ENCODE assay signal across 8 cellular contexts in the genomic region with DNA sequence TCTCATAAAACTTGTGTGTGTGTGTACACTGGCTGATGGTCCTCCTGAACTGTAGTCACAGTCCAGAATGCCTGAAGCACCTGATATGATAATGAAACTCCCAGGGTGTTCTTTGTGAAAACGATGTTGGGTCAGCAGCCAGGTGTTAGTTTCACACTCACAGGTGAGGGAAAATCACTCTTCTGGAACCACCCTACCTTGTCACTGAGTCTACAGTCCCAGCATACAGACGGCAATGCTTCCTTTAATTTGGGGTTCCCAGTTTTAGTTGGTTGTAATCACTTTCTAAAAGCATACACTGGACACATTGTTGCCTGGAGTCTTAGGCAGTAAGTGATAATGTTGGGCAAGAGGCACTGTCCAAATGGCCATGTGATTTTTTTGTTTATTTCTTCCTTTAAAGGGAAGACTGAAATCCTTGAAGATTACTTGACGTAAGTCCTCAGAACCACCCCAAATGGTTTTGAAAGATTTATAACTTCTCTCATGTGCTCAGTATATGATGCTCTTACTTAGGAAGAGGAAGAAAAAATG. TPM values are rescaled to one million over a fixed set of nuclear protein-coding genes. Genes with fewer than 3 reads are reported as not detected.
A peak's percentile ranks its signal among the peaks of the same experiment; 100 is the strongest.
DNase-seq lines count a peak whose midpoint lies in the region; ATAC-seq and TF ChIP-seq lines count a peak whose summit lies in the region.

No MANE protein-coding gene starts in this region.

- H4K20me1 ChIP-seq in GM23338 (replicated peaks; ENCODE audit: insufficient read depth) = no peaks in the 10 kb centered on the region

- peak; percentile 83 for ATAC-seq in GM18867 (IDR thresholded peaks at IDR 0.05; ENCODE audit: unreplicated experiment)
- ATAC-seq in HG02759 (IDR thresholded peaks at IDR 0.05; ENCODE audit: unreplicated experiment) = peak; percentile 60
- ATAC-seq in GM23338 = no peak

- peaks cover 67% of the 10 kb centered on the region for H3K4me1 Mint-ChIP-seq in nephron
- peaks cover 22% of the 10 kb centered on the region for H3K4me1 Mint-ChIP-seq in GM23338

- no peak overlapping the region for H3K4me2 ChIP-seq in GM23338

- peak; percentile 73 for DNase-seq in OCI-M1 (lab: John Stamatoyannopoulos, UW)
- no peak for DNase-seq in GM10266 (ENCODE audit: extremely low spot score)
- no peak for DNase-seq in KBM-7
- DNase-seq in GM23338 (ENCODE audit: low spot score) = no peak
- DNase-seq in SW480 (ENCODE audit: low spot score) = no peak

- H3K36me3 ChIP-seq in GM23338 (ENCODE audit: insufficient read depth) = no peaks in the 10 kb centered on the region

- H3K27me3 ChIP-seq in GM23338 (ENCODE audit: insufficient read depth) = no peaks in the 10 kb centered on the region

- in situ Hi-C loops in KBM-7 (cut with MboI; ENCODE audit: low pct_unique_long_range_greater_than_20kb, low sequenced_read_pairs) = no loop called here

- H3K4me3 Mint-ChIP-seq in nephron = no peak overlapping the region
- no peak overlapping the region for H3K4me3 Mint-ChIP-seq in GM23338

- H3K9me2 ChIP-seq in GM23338 (ENCODE audit: insufficient read depth) = no peaks in the 10 kb centered on the region

- peaks cover 4% of the 10 kb centered on the region for H3K27me3 Mint-ChIP-seq in nephron (ENCODE audit: low read depth)
- H3K27me3 Mint-ChIP-seq in GM23338 (ENCODE audit: insufficient read depth, low read depth, poor library complexity) = peaks cover 3% of the 10 kb centered on the region

- H3K4me3 ChIP-seq in GM23338 = no peak overlapping the region

- H3K36me3 Mint-ChIP-seq in nephron (ENCODE audit: low read depth) (no peaks in the 10 kb centered on the region), GM23338 (ENCODE audit: low read depth) (no peaks in the 10 kb centered on the region)

- no peaks in the 10 kb centered on the region for H3K79me2 ChIP-seq in GM23338 (replicated peaks; ENCODE audit: insufficient read depth)

- H3K27ac ChIP-seq in GM23338 (ENCODE audit: low read depth) = no peak overlapping the region

- H3K4me1 ChIP-seq in GM23338 (ENCODE audit: insufficient read depth) = peaks cover 15% of the 10 kb centered on the region; the same call in 1 of the 2 replicates

- H3K9me3 Mint-ChIP-seq in nephron (no peaks in the 10 kb centered on the region), GM23338 (no peaks in the 10 kb centered on the region)

- no peak overlapping the region for H2AFZ ChIP-seq in GM23338

- no peak for TF ChIP-seq CTCF in nephron (IDR thresholded peaks at IDR 0.05; ENCODE audit: unreplicated experiment in 3 of 3)
- TF ChIP-seq CTCF in GM10266 (IDR thresholded peaks at IDR 0.05; ENCODE audit: control insufficient read depth, insufficient read depth, low read depth, missing control alignments) = no peak
- no peak for TF ChIP-seq CTCF in GM23338 (conservative IDR thresholded peaks at IDR 0.05; ENCODE audit: low read depth in 2 of 2)

- H3F3A ChIP-seq in GM23338 (replicated peaks; ENCODE audit: low read depth) = peaks cover 7% of the 10 kb centered on the region; the same call in 1 of the 2 replicates

- H3K27ac Mint-ChIP-seq in nephron = peak overlapping the region; percentile 17 to 74 (median 73)
- no peak overlapping the region for H3K27ac Mint-ChIP-seq in GM23338

TF ChIP-seq in GM23338, 12 proteins besides CTCF, POLR2A, EP300 and RAD21:
- TF ChIP-seq, protein P1, sequence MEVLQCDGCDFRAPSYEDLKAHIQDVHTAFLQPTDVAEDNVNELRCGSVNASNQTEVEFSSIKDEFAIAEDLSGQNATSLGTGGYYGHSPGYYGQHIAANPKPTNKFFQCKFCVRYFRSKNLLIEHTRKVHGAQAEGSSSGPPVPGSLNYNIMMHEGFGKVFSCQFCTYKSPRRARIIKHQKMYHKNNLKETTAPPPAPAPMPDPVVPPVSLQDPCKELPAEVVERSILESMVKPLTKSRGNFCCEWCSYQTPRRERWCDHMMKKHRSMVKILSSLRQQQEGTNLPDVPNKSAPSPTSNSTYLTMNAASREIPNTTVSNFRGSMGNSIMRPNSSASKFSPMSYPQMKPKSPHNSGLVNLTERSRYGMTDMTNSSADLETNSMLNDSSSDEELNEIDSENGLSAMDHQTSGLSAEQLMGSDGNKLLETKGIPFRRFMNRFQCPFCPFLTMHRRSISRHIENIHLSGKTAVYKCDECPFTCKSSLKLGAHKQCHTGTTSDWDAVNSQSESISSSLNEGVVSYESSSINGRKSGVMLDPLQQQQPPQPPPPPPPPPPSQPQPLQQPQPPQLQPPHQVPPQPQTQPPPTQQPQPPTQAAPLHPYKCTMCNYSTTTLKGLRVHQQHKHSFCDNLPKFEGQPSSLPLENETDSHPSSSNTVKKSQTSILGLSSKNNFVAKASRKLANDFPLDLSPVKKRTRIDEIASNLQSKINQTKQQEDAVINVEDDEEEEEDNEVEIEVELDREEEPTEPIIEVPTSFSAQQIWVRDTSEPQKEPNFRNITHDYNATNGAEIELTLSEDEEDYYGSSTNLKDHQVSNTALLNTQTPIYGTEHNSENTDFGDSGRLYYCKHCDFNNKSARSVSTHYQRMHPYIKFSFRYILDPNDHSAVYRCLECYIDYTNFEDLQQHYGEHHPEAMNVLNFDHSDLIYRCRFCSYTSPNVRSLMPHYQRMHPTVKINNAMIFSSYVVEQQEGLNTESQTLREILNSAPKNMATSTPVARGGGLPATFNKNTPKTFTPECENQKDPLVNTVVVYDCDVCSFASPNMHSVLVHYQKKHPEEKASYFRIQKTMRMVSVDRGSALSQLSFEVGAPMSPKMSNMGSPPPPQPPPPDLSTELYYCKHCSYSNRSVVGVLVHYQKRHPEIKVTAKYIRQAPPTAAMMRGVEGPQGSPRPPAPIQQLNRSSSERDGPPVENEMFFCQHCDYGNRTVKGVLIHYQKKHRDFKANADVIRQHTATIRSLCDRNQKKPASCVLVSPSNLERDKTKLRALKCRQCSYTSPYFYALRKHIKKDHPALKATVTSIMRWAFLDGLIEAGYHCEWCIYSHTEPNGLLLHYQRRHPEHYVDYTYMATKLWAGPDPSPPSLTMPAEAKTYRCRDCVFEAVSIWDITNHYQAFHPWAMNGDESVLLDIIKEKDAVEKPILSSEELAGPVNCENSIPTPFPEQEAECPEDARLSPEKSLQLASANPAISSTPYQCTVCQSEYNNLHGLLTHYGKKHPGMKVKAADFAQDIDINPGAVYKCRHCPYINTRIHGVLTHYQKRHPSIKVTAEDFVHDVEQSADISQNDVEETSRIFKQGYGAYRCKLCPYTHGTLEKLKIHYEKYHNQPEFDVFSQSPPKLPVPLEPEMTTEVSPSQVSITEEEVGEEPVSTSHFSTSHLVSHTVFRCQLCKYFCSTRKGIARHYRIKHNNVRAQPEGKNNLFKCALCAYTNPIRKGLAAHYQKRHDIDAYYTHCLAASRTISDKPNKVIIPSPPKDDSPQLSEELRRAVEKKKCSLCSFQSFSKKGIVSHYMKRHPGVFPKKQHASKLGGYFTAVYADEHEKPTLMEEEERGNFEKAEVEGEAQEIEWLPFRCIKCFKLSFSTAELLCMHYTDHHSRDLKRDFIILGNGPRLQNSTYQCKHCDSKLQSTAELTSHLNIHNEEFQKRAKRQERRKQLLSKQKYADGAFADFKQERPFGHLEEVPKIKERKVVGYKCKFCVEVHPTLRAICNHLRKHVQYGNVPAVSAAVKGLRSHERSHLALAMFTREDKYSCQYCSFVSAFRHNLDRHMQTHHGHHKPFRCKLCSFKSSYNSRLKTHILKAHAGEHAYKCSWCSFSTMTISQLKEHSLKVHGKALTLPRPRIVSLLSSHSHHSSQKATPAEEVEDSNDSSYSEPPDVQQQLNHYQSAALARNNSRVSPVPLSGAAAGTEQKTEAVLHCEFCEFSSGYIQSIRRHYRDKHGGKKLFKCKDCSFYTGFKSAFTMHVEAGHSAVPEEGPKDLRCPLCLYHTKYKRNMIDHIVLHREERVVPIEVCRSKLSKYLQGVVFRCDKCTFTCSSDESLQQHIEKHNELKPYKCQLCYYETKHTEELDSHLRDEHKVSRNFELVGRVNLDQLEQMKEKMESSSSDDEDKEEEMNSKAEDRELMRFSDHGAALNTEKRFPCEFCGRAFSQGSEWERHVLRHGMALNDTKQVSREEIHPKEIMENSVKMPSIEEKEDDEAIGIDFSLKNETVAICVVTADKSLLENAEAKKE (CRISPR knock-in tag; IDR thresholded peaks at IDR 0.05) = no peak
- TF ChIP-seq ZNF331 (CRISPR knock-in tag; IDR thresholded peaks at IDR 0.05; ENCODE audit: low read depth) = no peak
- no peak for TF ChIP-seq EZH2 (IDR thresholded peaks at IDR 0.05; ENCODE audit: low read depth, unreplicated experiment)
- TF ChIP-seq ZNF114 (CRISPR knock-in tag; IDR thresholded peaks at IDR 0.05) = no peak

RNA-seq across cellular contexts. Expression of gene MGAT1, which starts 18.2 kb away (rescaled TPM):
- 81.4 and 97.5 TPM in 2 replicates for total RNA-seq in GM23338 (2014; rRNA removed; shearing (Covaris generic))
- polyA plus RNA-seq in GM23338 (2016; fragmentation: Nextera tagmentation; extraction: Ambion mirVana) = 23.6 and 23.7 TPM in 2 replicates

RNA-seq across cellular contexts. Expression of gene ZFP62, which starts 40.2 kb away (rescaled TPM):
- total RNA-seq in GM23338 (2014; rRNA removed; shearing (Covaris generic)) = 29.6 and 32.9 TPM in 2 replicates
- 33.2 and 33.7 TPM in 2 replicates for polyA plus RNA-seq in GM23338 (2016; fragmentation: Nextera tagmentation; extraction: Ambion mirVana)
